ENCODE assay signal across 1 cellular context in the genomic region with DNA sequence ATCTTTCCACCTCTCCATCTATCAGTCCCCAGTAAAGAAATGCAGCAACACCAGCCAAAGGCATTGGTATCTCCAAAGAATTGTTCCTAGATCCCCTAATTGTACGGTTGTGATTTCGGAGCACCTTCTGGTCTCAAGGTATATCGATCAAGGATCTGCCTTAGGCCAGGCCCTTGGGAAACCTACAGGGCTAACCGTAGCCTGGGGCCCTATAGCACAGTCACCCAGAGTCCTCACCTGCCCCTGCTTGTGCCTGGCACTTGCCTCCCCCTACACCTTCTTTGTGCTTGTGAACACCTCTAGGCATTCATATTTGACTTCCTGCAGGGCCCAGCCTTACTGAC.
TF ChIP-seq lines count a peak whose summit lies in the region.

No MANE protein-coding gene starts in this region.

TF ChIP-seq in K562, 482 proteins besides CTCF, POLR2A, EP300 and RAD21:
- TF ChIP-seq HNRNPUL1 (IDR thresholded peaks at IDR 0.05; ENCODE audit: low read length) (0 out of 2 replicates have a peak, but pooled peaks have one; percentile 6), MTA2 (IDR thresholded peaks at IDR 0.05; ENCODE audit: low read depth) (no peak)
